12 cellular contexts compared by ENCODE assay signal in the genomic region with DNA sequence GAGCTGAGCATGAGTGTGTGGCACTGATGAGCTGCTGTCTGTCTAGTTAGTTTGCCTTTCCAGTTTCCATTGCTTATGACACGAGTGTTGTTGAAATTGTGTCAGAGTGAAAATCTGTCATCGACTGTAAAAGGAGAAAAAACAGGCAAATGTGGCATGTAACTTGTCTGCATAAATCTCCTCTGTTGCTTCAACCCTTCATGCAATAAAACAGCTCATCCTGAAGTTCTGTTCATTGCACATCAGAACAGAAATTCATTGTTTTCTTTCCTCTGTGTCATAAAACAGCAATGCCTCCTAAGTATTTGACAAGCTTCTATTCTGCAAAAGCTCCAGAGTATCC.
"Had no signal": no experiment of that assay in that cellular context is flagged by ENCODE, and none has a peak within 500 bp of the region (broad histone marks: within the 10 kb centered on the region; RNA-seq: fewer than 3 reads in every experiment).

No MANE protein-coding gene starts in this region.

- H3K36me3 Mint-ChIP-seq: activated naive CD8-positive, alpha-beta T cell; mesothelial cell of epicardium had no signal

- H3K27ac ChIP-seq: breast epithelium, gastrocnemius medialis, hepatocyte, testis had no signal

- H3K27me3 Mint-ChIP-seq: activated naive CD8-positive, alpha-beta T cell; stimulated activated naive CD8-positive, alpha-beta T cell treated with anti-CD3 and anti-CD28 coated beads, Interleukin-15, Interleukin-2, amounts not matched to agents 100 ng/mL and 50 ng/mL, for 24 hours had no signal

- ATAC-seq: activated T-cell treated with anti-CD3 and anti-CD28 coated beads, Interleukin-2, amount 50 U/mL, for 4 hours; gastrocnemius medialis; right cardiac atrium had no signal

- H3K4me3 Mint-ChIP-seq: activated naive CD8-positive, alpha-beta T cell; activated T-cell treated with anti-CD3 and anti-CD28 coated beads, Interleukin-2, amount 50 U/mL, for 4 hours; mesothelial cell of epicardium; stimulated activated naive CD8-positive, alpha-beta T cell treated with anti-CD3 and anti-CD28 coated beads, Interleukin-15, Interleukin-2, amounts not matched to agents 100 ng/mL and 50 ng/mL, for 24 hours had no signal

- H3K4me3 ChIP-seq: breast epithelium, gastrocnemius medialis, hepatocyte, testis had no signal

- H3K27me3 ChIP-seq: breast epithelium, gastrocnemius medialis, hepatocyte, testis had no signal

- H3K9me3 ChIP-seq: breast epithelium, gastrocnemius medialis, testis had no signal

- DNase-seq: activated gamma-delta T cell; activated T-cell treated with anti-CD3 and anti-CD28 coated beads, Interleukin-2, amount 50 U/mL, for 4 hours; gastrocnemius medialis; right cardiac atrium; stimulated activated CD4-positive, alpha-beta T cell treated with anti-CD3 and anti-CD28 coated beads, Interleukin-12 subunit alpha, Interleukin-12 subunit beta, amount 100 ng/mL, for 4 hours; stimulated activated CD4-positive, alpha-beta T cell treated with anti-CD3 and anti-CD28 coated beads, Interleukin-2, amount 100 ng/mL, for 48 hours; testis had no signal

- H3K4me1 ChIP-seq: breast epithelium, gastrocnemius medialis, testis had no signal

- H3K36me3 ChIP-seq: breast epithelium, gastrocnemius medialis had no signal

- H3K27ac Mint-ChIP-seq: activated naive CD8-positive, alpha-beta T cell; stimulated activated naive CD8-positive, alpha-beta T cell treated with anti-CD3 and anti-CD28 coated beads, Interleukin-15, Interleukin-2, amounts not matched to agents 100 ng/mL and 50 ng/mL, for 24 hours had no signal
